In genomic region chr1:20696397-20697333, GRCh38 we compare ENCODE assay signal across 8 cellular contexts. TPM values are rescaled to one million over a fixed set of nuclear protein-coding genes. Genes with fewer than 3 reads are reported as not detected.
DNase-seq lines count a peak whose midpoint lies in the region; ATAC-seq, FAIRE-seq and TF ChIP-seq lines count a peak whose summit lies in the region.

No MANE protein-coding gene starts in this region.

- H3K36me3 ChIP-seq in H7 (replicated peaks; ENCODE audit: control insufficient read depth, insufficient read depth, low read length) (no peaks in the 10 kb centered on the region; the same call in 1 of the 2 replicates), cardiac muscle cell (no peaks in the 10 kb centered on the region), pancreas (no peaks in the 10 kb centered on the region), thoracic aorta (no peaks in the 10 kb centered on the region)

- H3K4me1 Mint-ChIP-seq in activated naive CD8-positive, alpha-beta T cell treated with anti-CD3 and anti-CD28 coated beads, Interleukin-2, amount 50 U/mL, for 24 hours, result peaks cover 4% of the 10 kb centered on the region

- TF ChIP-seq CTCF in cardiac muscle cell (IDR thresholded peaks at IDR 0.05; ENCODE audit: low read depth, low read length) (peak; percentile 75), pancreas (IDR thresholded peaks at IDR 0.05) (peak; percentile 77 to 91 (median 81)), thoracic aorta (IDR thresholded peaks at IDR 0.05) (peak; percentile 91)

- H3K27ac ChIP-seq in cardiac muscle cell (peak overlapping the region; percentile 88), pancreas (peak overlapping the region in 3 of 4 donors; percentile 34 to 64 (median 35)), thoracic aorta (peak overlapping the region; percentile 77 to 79)

- no peaks in the 10 kb centered on the region for H3K36me3 Mint-ChIP-seq in activated naive CD8-positive, alpha-beta T cell treated with anti-CD3 and anti-CD28 coated beads, Interleukin-2, amount 50 U/mL, for 24 hours (ENCODE audit: low read depth)

- no peak for FAIRE-seq in pancreas (lab: Jason Lieb, UNC)

- H3K27me3 ChIP-seq in H7 (ENCODE audit: control insufficient read depth, insufficient read depth, low read length), result no peaks in the 10 kb centered on the region; the same call in 1 of the 2 replicates
- H3K27me3 ChIP-seq in cardiac muscle cell, result no peaks in the 10 kb centered on the region
- H3K27me3 ChIP-seq in pancreas, result no peaks in the 10 kb centered on the region
- no peaks in the 10 kb centered on the region for H3K27me3 ChIP-seq in thoracic aorta (replicated peaks; ENCODE audit: insufficient read depth)

- no peak overlapping the region for H3K27ac Mint-ChIP-seq in activated naive CD8-positive, alpha-beta T cell treated with anti-CD3 and anti-CD28 coated beads, Interleukin-2, amount 50 U/mL, for 24 hours

- H3K27me3 Mint-ChIP-seq in activated naive CD8-positive, alpha-beta T cell treated with anti-CD3 and anti-CD28 coated beads, Interleukin-2, amount 50 U/mL, for 24 hours, result no peaks in the 10 kb centered on the region

- H3K4me1 ChIP-seq in cardiac muscle cell (ENCODE audit: low read depth) (no peaks in the 10 kb centered on the region), pancreas (peaks cover 0 to 3% (median 0%) of the 10 kb centered on the region in 3 donors), thoracic aorta (ENCODE audit: control insufficient read depth in 1 of 2, low read depth in 2 of 2) (peaks cover 5 to 11% of the 10 kb centered on the region in 2 donors)

- no peaks in the 10 kb centered on the region for H3K9me3 ChIP-seq in cardiac muscle cell (ENCODE audit: low read depth)
- H3K9me3 ChIP-seq in pancreas, result no peaks in the 10 kb centered on the region
- no peaks in the 10 kb centered on the region for H3K9me3 ChIP-seq in thoracic aorta

- DNase-seq in COR-L47 (lab: John Stamatoyannopoulos, UW) (peak; percentile 93), H7 (peak; percentile 97), NCI-H1436 (lab: John Stamatoyannopoulos, UW) (peak; percentile 81), SW480 (ENCODE audit: low spot score) (peak; percentile 94), cardiac muscle cell (ENCODE audit: low read depth in 1 of 2, low spot score in 1 of 2) (peak; percentile 95 to 97), pancreas (peak; percentile 70 to 94 (median 82)), thoracic aorta (ENCODE audit: low spot score) (peak; percentile 40)
- DNase-seq in activated naive CD8-positive, alpha-beta T cell treated with anti-CD3 and anti-CD28 coated beads, Interleukin-2, amount 50 U/mL, for 24 hours, result peak; percentile 79

- intact Hi-C loops in pancreas (cut with DNase I), result loop anchor here in 2 of 3 donors (5.0 to 10.0 kb wide), 2 partner anchors 498 to 501 kb away; no protein-coding TSS in a partner anchor

- WGBS in pancreas, 2 donors, result 2 to 3% methylated on average over 38 to 46 of the region's 46 CpGs

- no peaks in the 10 kb centered on the region for H3K9me3 Mint-ChIP-seq in activated naive CD8-positive, alpha-beta T cell treated with anti-CD3 and anti-CD28 coated beads, Interleukin-2, amount 50 U/mL, for 24 hours

- peak overlapping the region; percentile 62 for H3K4me3 ChIP-seq in H7 (ENCODE audit: insufficient read depth, low read depth, low read length)
- peak overlapping the region; percentile 39 for H3K4me3 ChIP-seq in cardiac muscle cell
- peak overlapping the region; percentile 33 to 63 (median 46) for H3K4me3 ChIP-seq in pancreas
- H3K4me3 ChIP-seq in thoracic aorta, result peak overlapping the region; percentile 79

- peak overlapping the region; percentile 77 for H3K4me3 Mint-ChIP-seq in activated naive CD8-positive, alpha-beta T cell treated with anti-CD3 and anti-CD28 coated beads, Interleukin-2, amount 50 U/mL, for 24 hours

- ATAC-seq in activated naive CD8-positive, alpha-beta T cell treated with anti-CD3 and anti-CD28 coated beads, Interleukin-2, amount 50 U/mL, for 24 hours, result peak; percentile 89
- ATAC-seq in pancreas, result peak; percentile 90 to 97 (median 96)
- peak; percentile 77 for ATAC-seq in thoracic aorta (ENCODE audit: insufficient number of reproducible peaks, low FRiP score, low read depth)

RNA-seq across cellular contexts. Expression of gene KIF17, which starts 21.1 kb away (rescaled TPM):
- 3.5 and 10.1 TPM in 2 replicates for total RNA-seq in H7 (2014; rRNA removed; shearing (Covaris generic))
- total RNA-seq in cardiac muscle cell, result 1.9 and 15.0 TPM in 2 replicates
- 1.1 and 8.4 TPM in 2 replicates for polyA plus RNA-seq in cardiac muscle cell
- under 1 TPM; 0.20 to 0.76 (median 0.61) TPM for total RNA-seq in pancreas
- polyA plus RNA-seq in pancreas, result 1 to 10 TPM in 1 of 2 donors, under 1 TPM in 1; 0.87 to 1.1 TPM
- 1 to 10 TPM in 1 of 2 donors, under 1 TPM in 1; 0.68 to 3.2 TPM for total RNA-seq in thoracic aorta

RNA-seq across cellular contexts. Expression of gene DDOST, which starts 35.5 kb away (rescaled TPM):
- 554 and 563 TPM in 2 replicates for total RNA-seq in H7 (2014; rRNA removed; shearing (Covaris generic))
- total RNA-seq in cardiac muscle cell (176 and 223 TPM in 2 replicates), pancreas (100 to 1,000 TPM; 112 to 190 (median 141) TPM), thoracic aorta (100 to 1,000 TPM; 138 to 160 TPM)
- polyA plus RNA-seq in cardiac muscle cell (308 and 326 TPM in 2 replicates), pancreas (100 to 1,000 TPM in 1 of 2 donors, 10 to 100 TPM in 1; 98.2 to 127 TPM)

RNA-seq across cellular contexts. Expression of gene SH2D5, which starts 35.8 kb away (rescaled TPM):
- 8.3 and 9.0 TPM in 2 replicates for total RNA-seq in H7 (2014; rRNA removed; shearing (Covaris generic))
- total RNA-seq in cardiac muscle cell, result 0.98 and 1.9 TPM in 2 replicates
- 1.1 and 1.4 TPM in 2 replicates for polyA plus RNA-seq in cardiac muscle cell
- under 1 TPM in 2 of 6 donors, not detected in 4; 0.05 to 0.09 TPM for total RNA-seq in pancreas
- under 1 TPM in 1 of 2 donors, not detected in 1; 0.27 TPM for polyA plus RNA-seq in pancreas
- under 1 TPM in 1 of 2 donors, not detected in 1; 0.41 TPM for total RNA-seq in thoracic aorta

Comparison
In these comparisons a context has a peak if more than half of its experiments do, and no peak if none do; other contexts are left out.
1. Peak in every context shown above with its lines: DNase-seq, ATAC-seq, H3K4me3 ChIP-seq and H3K27ac ChIP-seq.
2. DNase-seq: peak in every context shown above with its lines; median percentile 97 in H7; 96 in cardiac muscle cell; 94 in SW480; 93 in COR-L47; 82 in pancreas; 81 in NCI-H1436; 79 in activated naive CD8-positive, alpha-beta T cell treated with anti-CD3 and anti-CD28 coated beads, Interleukin-2, amount 50 U/mL, for 24 hours; 40 in thoracic aorta.
3. H3K27ac ChIP-seq: peak in every context shown above with its lines; median percentile 88 in cardiac muscle cell; 78 in thoracic aorta; 35 in pancreas.